In genomic region chr4:6686104-6686787, GRCh38 we compare ENCODE assay signal across 14 cellular contexts. TPM values are rescaled to one million over a fixed set of nuclear protein-coding genes. Genes with fewer than 3 reads are reported as not detected.
DNase-seq lines count a peak whose midpoint lies in the region; ATAC-seq, FAIRE-seq and TF ChIP-seq lines count a peak whose summit lies in the region.
"Had no signal": no experiment of that assay in that cellular context is flagged by ENCODE, and none has a peak within 500 bp of the region (broad histone marks: within the 10 kb centered on the region; RNA-seq: fewer than 3 reads in every experiment).

No MANE protein-coding gene starts in this region.

- H3K36me3 Mint-ChIP-seq in HFFc6 (ENCODE audit: low read depth), result no peaks in the 10 kb centered on the region
- peaks cover 52% of the 10 kb centered on the region for H3K36me3 Mint-ChIP-seq in effector memory CD8-positive, alpha-beta T cell (ENCODE audit: insufficient read depth)

- H3K36me3 ChIP-seq in HepG2 (replicated peaks in 1 of 2; ENCODE audit: control insufficient read depth in 1 of 2, insufficient read depth in 2 of 2, low read length in 2 of 2) (no peaks in the 10 kb centered on the region), right lobe of liver (no peaks in the 10 kb centered on the region)

- H3K27me3 ChIP-seq in HepG2 (ENCODE audit: control insufficient read depth in 1 of 2, insufficient read depth in 2 of 2, low read length in 2 of 2) (no peaks in the 10 kb centered on the region), right lobe of liver (no peaks in the 10 kb centered on the region)

- POLR2A ChIA-PET in HepG2 (lab: Yijun Ruan, JAX), result interaction anchor here (5.5 kb wide), 1 partner anchor 10 kb away, joined by 122 read pairs; a partner anchor contains a TSS

- ATAC-seq in HepG2 (no peak), right lobe of liver (no peak), HG03095 (IDR thresholded peaks at IDR 0.05; ENCODE audit: unreplicated experiment) (no peak)
- no peak for ATAC-seq in effector memory CD8-positive, alpha-beta T cell (replicated peaks)

- CTCF ChIA-PET in HepG2 (lab: Yijun Ruan, JAX; ENCODE audit: low intra/inter-chr PET ratio, low total read pairs), result no interaction called here

- TF ChIP-seq CTCF in HepG2 (CRISPR knock-in tag; IDR thresholded peaks at IDR 0.05) (no peak), right lobe of liver (IDR thresholded peaks at IDR 0.05) (no peak), HFFc6 (IDR thresholded peaks at IDR 0.05) (peak; percentile 14; the same call in 1 of the 2 replicates)

- DNase-seq in HepG2 (ENCODE audit: low spot score) (no peak), right lobe of liver (no peak), HFFc6 (no peak), GM19238 (ENCODE audit: insufficient read length, low spot score) (no peak)
- no peak for DNase-seq in effector memory CD8-positive, alpha-beta T cell
- DNase-seq in activated CD4-positive, alpha-beta T cell treated with anti-CD3 and anti-CD28 coated beads for 48 hours, result no peak
- DNase-seq: ACHN, NCI-H1436 treated with DMSO at 0.1 percent for 48 hours, NCI-H2081, NCI-H510A treated with DMSO at 0.1 percent for 48 hours, SHP77 had no signal

- H3K4me3 ChIP-seq in HepG2 (replicated peaks in 1 of 3; ENCODE audit: insufficient read depth in 1 of 3, low read depth in 2 of 3, low read length in 3 of 3), result no peak overlapping the region
- no peak overlapping the region for H3K4me3 ChIP-seq in right lobe of liver

- H4K20me1 ChIP-seq in HepG2 (ENCODE audit: insufficient read depth, low read length), result no peaks in the 10 kb centered on the region

- no peak overlapping the region for H3K4me2 ChIP-seq in HepG2 (ENCODE audit: low read depth, low read length)

- no peaks in the 10 kb centered on the region for H3K79me2 ChIP-seq in HepG2 (ENCODE audit: insufficient read depth, low read length)

- no peak overlapping the region for H3K27ac ChIP-seq in HepG2 (ENCODE audit: extremely low read length, insufficient read depth, low read length)
- H3K27ac ChIP-seq in right lobe of liver, result no peak overlapping the region

- TF ChIP-seq EP300 in HepG2 (IDR thresholded peaks at IDR 0.05; ENCODE audit: low read depth in 2 of 2, low read length in 2 of 2), result no peak
- TF ChIP-seq EP300 in HepG2 (CRISPR knock-in tag; IDR thresholded peaks at IDR 0.05; ENCODE audit: borderline replicate concordance), result no peak

- H3K27me3 Mint-ChIP-seq in HFFc6 (ENCODE audit: insufficient read depth), result peaks cover 6% of the 10 kb centered on the region; the same call in 1 of the 2 replicates
- no peaks in the 10 kb centered on the region for H3K27me3 Mint-ChIP-seq in effector memory CD8-positive, alpha-beta T cell

- no peak overlapping the region for H3K4me3 Mint-ChIP-seq in HFFc6
- H3K4me3 Mint-ChIP-seq in effector memory CD8-positive, alpha-beta T cell, result peak overlapping the region in 1 of 2 donors; percentile 6

- H2AFZ ChIP-seq in HepG2 (ENCODE audit: low read length), result no peak overlapping the region

- TF ChIP-seq POLR2A in HepG2 (IDR thresholded peaks at IDR 0.05; ENCODE audit: insufficient read depth in 1 of 2, low read depth in 2 of 2, low read length in 2 of 2), result no peak
- TF ChIP-seq POLR2A in right lobe of liver (IDR thresholded peaks at IDR 0.05), result no peak

- 83% methylated on average over 4 of the region's 4 CpGs for WGBS in HepG2 (ENCODE audit: low lambda C conversion rate)
- 71% methylated on average over 3 of the region's 4 CpGs for WGBS in right lobe of liver (ENCODE audit: insufficient coverage, low coverage, low lambda C conversion rate, missing lambda C conversion rate)

- intact Hi-C loops in HepG2 (cut with micrococcal nuclease; ENCODE audit: unreplicated experiment), result loop anchor here (5.0 to 10.0 kb wide), 2 partner anchors 44 to 61 kb away; partner anchors contain the start of gene MRFAP1
- intact Hi-C loops in right lobe of liver (cut with DNase I), result no loop called here

- no peak for FAIRE-seq in HepG2 (lab: Jason Lieb, UNC)
- FAIRE-seq: H54, RCC 7860 had no signal

- H3K4me1 ChIP-seq in HepG2 (ENCODE audit: insufficient read depth, low read length) (peaks cover 62% of the 10 kb centered on the region), right lobe of liver (peaks cover 0 to 23% (median 11%) of the 10 kb centered on the region in 4 donors)

- BruUV-seq in HepG2 (replicated peaks; lab: Mats Ljungman, UMichigan), result no TSS peak

- H3K9ac ChIP-seq in HepG2 (ENCODE audit: insufficient read depth, low read depth, low read length), result no peak overlapping the region

- no peak for TF ChIP-seq RAD21 in HepG2 (CRISPR knock-in tag; IDR thresholded peaks at IDR 0.05)

- H3K27ac Mint-ChIP-seq in HFFc6, result no peak overlapping the region
- H3K27ac Mint-ChIP-seq in effector memory CD8-positive, alpha-beta T cell, result peak overlapping the region; percentile 25 to 97

- in situ Hi-C loops in HepG2 (cut with HindIII; ENCODE audit: extremely low pct_ligation_motif_present, low pct_unique_long_range_greater_than_20kb), result no loop called here

- H3K4me1 Mint-ChIP-seq in HFFc6 (ENCODE audit: low read depth), result peaks cover 23% of the 10 kb centered on the region
- H3K4me1 Mint-ChIP-seq in effector memory CD8-positive, alpha-beta T cell (ENCODE audit: low read depth in 2 of 2), result peaks cover 59 to 60% of the 10 kb centered on the region in 2 donors

- no peaks in the 10 kb centered on the region for H3K9me3 Mint-ChIP-seq in HFFc6
- H3K9me3 Mint-ChIP-seq in effector memory CD8-positive, alpha-beta T cell, result no peaks in the 10 kb centered on the region

- H3K9me3 ChIP-seq in HepG2 (ENCODE audit: low read length) (no peaks in the 10 kb centered on the region), right lobe of liver (no peaks in the 10 kb centered on the region)

RNA-seq across cellular contexts. Expression of gene S100P, which starts 7.4 kb away (rescaled TPM):
- total RNA-seq in HepG2 (2016; rRNA removed; fragmentation: Illumina TruSeq; extraction: Trizol) (278 and 348 TPM in 2 replicates), right lobe of liver (1 to 10 TPM in 4 of 6 experiments, under 1 TPM in 2; 0.59 to 6.3 (median 2.7) TPM)
- total RNA-seq in HepG2 (2016; cell fraction: cytosol; rRNA removed; fragmentation: Illumina TruSeq; extraction: Trizol; ENCODE audit: low read depth), result 36.9 and 39.1 TPM in 2 replicates
- total RNA-seq in HepG2 (2016; cell fraction: insoluble cytoplasmic fraction; rRNA removed; fragmentation: Illumina TruSeq; extraction: Trizol), result 251 and 366 TPM in 2 replicates
- 71.8 and 83.2 TPM in 2 replicates for total RNA-seq in HepG2 (2016; cell fraction: membrane; rRNA removed; fragmentation: Illumina TruSeq; extraction: Trizol)
- 84.8 and 90.9 TPM in 2 replicates for total RNA-seq in HepG2 (2016; cell fraction: nucleus; rRNA removed; fragmentation: Illumina TruSeq; extraction: Trizol)
- 1,649 and 1,898 TPM in 2 replicates for polyA plus RNA-seq in HepG2 (2011; rRNA removed)
- polyA plus RNA-seq in HepG2 (2011; cell fraction: cytosol; rRNA removed), result 422 and 472 TPM in 2 replicates
- 82.9 and 122 TPM in 2 replicates for polyA plus RNA-seq in HepG2 (2011; cell fraction: nucleus; rRNA removed)
- polyA plus RNA-seq in HepG2 (2012), result 700 and 2,334 TPM in 2 replicates
- 30.5 and 35.0 TPM in 2 replicates for polyA plus RNA-seq in HepG2 (2016; cell fraction: cytosol; fragmentation: Illumina TruSeq; extraction: Trizol; ENCODE audit: low read depth)
- polyA plus RNA-seq in HepG2 (2016; cell fraction: insoluble cytoplasmic fraction; fragmentation: Illumina TruSeq; extraction: Trizol; ENCODE audit: low read depth), result 150 and 168 TPM in 2 replicates
- 38.8 and 42.8 TPM in 2 replicates for polyA plus RNA-seq in HepG2 (2016; cell fraction: membrane; fragmentation: Illumina TruSeq; extraction: Trizol; ENCODE audit: low read depth)
- 79.1 and 81.3 TPM in 2 replicates for polyA plus RNA-seq in HepG2 (2016; cell fraction: nucleus; fragmentation: Illumina TruSeq; extraction: Trizol; ENCODE audit: insufficient read depth, low read depth)
- 151 and 198 TPM in 2 replicates for polyA minus RNA-seq in HepG2 (2011; rRNA and poly(A)+ RNA removed; ENCODE audit: low replicate concordance)
- 87.0 and 146 TPM in 2 replicates for polyA minus RNA-seq in HepG2 (2011; cell fraction: cytosol; rRNA and poly(A)+ RNA removed)
- 37.3 and 51.0 TPM in 2 replicates for polyA minus RNA-seq in HepG2 (2011; cell fraction: nucleus; rRNA and poly(A)+ RNA removed)
- not detected for total RNA-seq in HFFc6 (2021; fragmentation: NEBNext Ultra II Directional; extraction: Animal tissue kit (Norgen Biotek cat#: 25700))

RNA-seq across cellular contexts. Expression of gene MRFAP1L1, which starts 23.4 kb away (rescaled TPM):
- total RNA-seq in HepG2 (2016; rRNA removed; fragmentation: Illumina TruSeq; extraction: Trizol) (76.6 and 124 TPM in 2 replicates), right lobe of liver (10 to 100 TPM; 18.9 to 30.7 (median 28.4) TPM)
- 12.0 and 14.9 TPM in 2 replicates for total RNA-seq in HepG2 (2016; cell fraction: cytosol; rRNA removed; fragmentation: Illumina TruSeq; extraction: Trizol; ENCODE audit: low read depth)
- total RNA-seq in HepG2 (2016; cell fraction: insoluble cytoplasmic fraction; rRNA removed; fragmentation: Illumina TruSeq; extraction: Trizol), result 82.6 and 130 TPM in 2 replicates
- total RNA-seq in HepG2 (2016; cell fraction: membrane; rRNA removed; fragmentation: Illumina TruSeq; extraction: Trizol), result 36.1 and 39.2 TPM in 2 replicates
- 35.4 and 41.2 TPM in 2 replicates for total RNA-seq in HepG2 (2016; cell fraction: nucleus; rRNA removed; fragmentation: Illumina TruSeq; extraction: Trizol)
- polyA plus RNA-seq in HepG2 (2011; rRNA removed), result 39.9 and 44.8 TPM in 2 replicates
- polyA plus RNA-seq in HepG2 (2011; cell fraction: cytosol; rRNA removed), result 29.0 and 43.5 TPM in 2 replicates
- 12.5 and 20.0 TPM in 2 replicates for polyA plus RNA-seq in HepG2 (2011; cell fraction: nucleus; rRNA removed)
- polyA plus RNA-seq in HepG2 (2012), result 55.6 and 62.7 TPM in 2 replicates
- polyA plus RNA-seq in HepG2 (2016; cell fraction: cytosol; fragmentation: Illumina TruSeq; extraction: Trizol; ENCODE audit: low read depth), result 6.5 and 6.6 TPM in 2 replicates
- polyA plus RNA-seq in HepG2 (2016; cell fraction: insoluble cytoplasmic fraction; fragmentation: Illumina TruSeq; extraction: Trizol; ENCODE audit: low read depth), result 143 and 162 TPM in 2 replicates
- polyA plus RNA-seq in HepG2 (2016; cell fraction: membrane; fragmentation: Illumina TruSeq; extraction: Trizol; ENCODE audit: low read depth), result 21.2 and 21.7 TPM in 2 replicates
- polyA plus RNA-seq in HepG2 (2016; cell fraction: nucleus; fragmentation: Illumina TruSeq; extraction: Trizol; ENCODE audit: insufficient read depth, low read depth), result 60.2 and 60.7 TPM in 2 replicates
- 10.4 and 12.8 TPM in 2 replicates for polyA minus RNA-seq in HepG2 (2011; rRNA and poly(A)+ RNA removed; ENCODE audit: low replicate concordance)
- polyA minus RNA-seq in HepG2 (2011; cell fraction: cytosol; rRNA and poly(A)+ RNA removed), result 13.6 and 15.5 TPM in 2 replicates
- polyA minus RNA-seq in HepG2 (2011; cell fraction: nucleus; rRNA and poly(A)+ RNA removed), result 16.1 and 16.2 TPM in 2 replicates
- total RNA-seq in HFFc6 (2021; fragmentation: NEBNext Ultra II Directional; extraction: Animal tissue kit (Norgen Biotek cat#: 25700)), result 10 to 100 TPM; 35.5 to 41.0 (median 40.1) TPM

RNA-seq across cellular contexts. Expression of gene BLOC1S4, which starts 29.7 kb away (rescaled TPM):
- total RNA-seq in HepG2 (2016; rRNA removed; fragmentation: Illumina TruSeq; extraction: Trizol) (18.7 and 20.9 TPM in 2 replicates), right lobe of liver (1 to 10 TPM; 3.0 to 9.9 (median 6.6) TPM)
- 4.7 and 6.1 TPM in 2 replicates for total RNA-seq in HepG2 (2016; cell fraction: cytosol; rRNA removed; fragmentation: Illumina TruSeq; extraction: Trizol; ENCODE audit: low read depth)
- 19.1 and 20.1 TPM in 2 replicates for total RNA-seq in HepG2 (2016; cell fraction: insoluble cytoplasmic fraction; rRNA removed; fragmentation: Illumina TruSeq; extraction: Trizol)
- 11.7 and 12.0 TPM in 2 replicates for total RNA-seq in HepG2 (2016; cell fraction: membrane; rRNA removed; fragmentation: Illumina TruSeq; extraction: Trizol)
- total RNA-seq in HepG2 (2016; cell fraction: nucleus; rRNA removed; fragmentation: Illumina TruSeq; extraction: Trizol), result 7.6 and 7.9 TPM in 2 replicates
- 15.5 and 17.6 TPM in 2 replicates for polyA plus RNA-seq in HepG2 (2011; rRNA removed)
- 19.4 and 26.2 TPM in 2 replicates for polyA plus RNA-seq in HepG2 (2011; cell fraction: cytosol; rRNA removed)
- polyA plus RNA-seq in HepG2 (2011; cell fraction: nucleus; rRNA removed), result 9.3 and 10.5 TPM in 2 replicates
- 10.5 and 11.1 TPM in 2 replicates for polyA plus RNA-seq in HepG2 (2012)
- polyA plus RNA-seq in HepG2 (2016; cell fraction: cytosol; fragmentation: Illumina TruSeq; extraction: Trizol; ENCODE audit: low read depth), result 3.6 and 4.1 TPM in 2 replicates
- polyA plus RNA-seq in HepG2 (2016; cell fraction: insoluble cytoplasmic fraction; fragmentation: Illumina TruSeq; extraction: Trizol; ENCODE audit: low read depth), result 22.2 and 23.4 TPM in 2 replicates
- polyA plus RNA-seq in HepG2 (2016; cell fraction: membrane; fragmentation: Illumina TruSeq; extraction: Trizol; ENCODE audit: low read depth), result 7.5 and 8.0 TPM in 2 replicates
- 10.3 and 14.0 TPM in 2 replicates for polyA plus RNA-seq in HepG2 (2016; cell fraction: nucleus; fragmentation: Illumina TruSeq; extraction: Trizol; ENCODE audit: insufficient read depth, low read depth)
- 5.1 and 16.2 TPM in 2 replicates for polyA minus RNA-seq in HepG2 (2011; rRNA and poly(A)+ RNA removed; ENCODE audit: low replicate concordance)
- 9.3 and 9.9 TPM in 2 replicates for polyA minus RNA-seq in HepG2 (2011; cell fraction: cytosol; rRNA and poly(A)+ RNA removed)
- polyA minus RNA-seq in HepG2 (2011; cell fraction: nucleus; rRNA and poly(A)+ RNA removed), result 5.5 and 7.0 TPM in 2 replicates
- 10 to 100 TPM; 12.7 to 19.0 (median 14.2) TPM for total RNA-seq in HFFc6 (2021; fragmentation: NEBNext Ultra II Directional; extraction: Animal tissue kit (Norgen Biotek cat#: 25700))

RNA-seq across cellular contexts. Expression of gene MRFAP1, which starts 45.8 kb away (rescaled TPM):
- total RNA-seq in HepG2 (2016; rRNA removed; fragmentation: Illumina TruSeq; extraction: Trizol) (158 and 254 TPM in 2 replicates), right lobe of liver (100 to 1,000 TPM; 103 to 166 (median 129) TPM)
- 31.0 and 37.7 TPM in 2 replicates for total RNA-seq in HepG2 (2016; cell fraction: cytosol; rRNA removed; fragmentation: Illumina TruSeq; extraction: Trizol; ENCODE audit: low read depth)
- total RNA-seq in HepG2 (2016; cell fraction: insoluble cytoplasmic fraction; rRNA removed; fragmentation: Illumina TruSeq; extraction: Trizol), result 174 and 249 TPM in 2 replicates
- total RNA-seq in HepG2 (2016; cell fraction: membrane; rRNA removed; fragmentation: Illumina TruSeq; extraction: Trizol), result 87.0 and 105 TPM in 2 replicates
- total RNA-seq in HepG2 (2016; cell fraction: nucleus; rRNA removed; fragmentation: Illumina TruSeq; extraction: Trizol), result 67.5 and 68.6 TPM in 2 replicates
- 103 and 112 TPM in 2 replicates for polyA plus RNA-seq in HepG2 (2011; rRNA removed)
- polyA plus RNA-seq in HepG2 (2011; cell fraction: cytosol; rRNA removed), result 110 and 141 TPM in 2 replicates
- 54.5 and 54.7 TPM in 2 replicates for polyA plus RNA-seq in HepG2 (2011; cell fraction: nucleus; rRNA removed)
- 198 and 236 TPM in 2 replicates for polyA plus RNA-seq in HepG2 (2012)
- 55.7 and 56.7 TPM in 2 replicates for polyA plus RNA-seq in HepG2 (2016; cell fraction: cytosol; fragmentation: Illumina TruSeq; extraction: Trizol; ENCODE audit: low read depth)
- polyA plus RNA-seq in HepG2 (2016; cell fraction: insoluble cytoplasmic fraction; fragmentation: Illumina TruSeq; extraction: Trizol; ENCODE audit: low read depth), result 509 and 563 TPM in 2 replicates
- 117 and 129 TPM in 2 replicates for polyA plus RNA-seq in HepG2 (2016; cell fraction: membrane; fragmentation: Illumina TruSeq; extraction: Trizol; ENCODE audit: low read depth)
- 205 and 206 TPM in 2 replicates for polyA plus RNA-seq in HepG2 (2016; cell fraction: nucleus; fragmentation: Illumina TruSeq; extraction: Trizol; ENCODE audit: insufficient read depth, low read depth)
- 19.4 and 22.0 TPM in 2 replicates for polyA minus RNA-seq in HepG2 (2011; rRNA and poly(A)+ RNA removed; ENCODE audit: low replicate concordance)
- polyA minus RNA-seq in HepG2 (2011; cell fraction: cytosol; rRNA and poly(A)+ RNA removed), result 29.9 and 30.5 TPM in 2 replicates
- 21.4 and 24.6 TPM in 2 replicates for polyA minus RNA-seq in HepG2 (2011; cell fraction: nucleus; rRNA and poly(A)+ RNA removed)
- 100 to 1,000 TPM; 332 to 418 (median 364) TPM for total RNA-seq in HFFc6 (2021; fragmentation: NEBNext Ultra II Directional; extraction: Animal tissue kit (Norgen Biotek cat#: 25700))

Comparison
In these comparisons a context has a peak if more than half of its experiments do, and no peak if none do; other contexts are left out.
1. RNA of gene S100P, which starts 7.4 kb away (total RNA-seq): 36.9 to 366 TPM in HepG2; 0.59 to 6.3 TPM in right lobe of liver and not detected in HFFc6; every median in the first group is over 4 times any median in the second.